In genomic region chr1:21742578-21742977, GRCh38 we compare ENCODE assay signal across 15 cellular contexts.
"Had no signal": no experiment of that assay in that cellular context is flagged by ENCODE, and none has a peak within 500 bp of the region (broad histone marks: within the 10 kb centered on the region; RNA-seq: fewer than 3 reads in every experiment).

No MANE protein-coding gene starts in this region.

- H3K27ac ChIP-seq: cardiac muscle cell, colonic mucosa, esophagus squamous epithelium, left lung, ovary, tibial artery, vagina had no signal

- H3K4me1 ChIP-seq: colonic mucosa, esophagus squamous epithelium, left lung, tibial artery, vagina had no signal

- ATAC-seq: left lung had no signal

- H3K36me3 ChIP-seq: colonic mucosa, ovary had no signal

- H3K27me3 ChIP-seq: cardiac muscle cell, colonic mucosa, esophagus squamous epithelium, left lung, ovary, tibial artery, vagina had no signal

- H3K4me3 ChIP-seq: cardiac muscle cell, colonic mucosa, esophagus squamous epithelium, left lung, ovary, tibial artery, vagina had no signal

- H3K9me3 ChIP-seq: colonic mucosa, esophagus squamous epithelium, left lung, ovary, tibial artery, vagina had no signal

- DNase-seq: activated CD4-positive, alpha-beta T cell treated with anti-CD3 and anti-CD28 coated beads for 48 hours; activated effector memory CD4-positive, alpha-beta T cell treated with Interleukin-2 at 50 U/mL for 16 hours; activated T-cell treated with anti-CD3 and anti-CD28 coated beads for 4 hours; colonic mucosa; esophagus squamous epithelium; foreskin melanocyte; head of caudate nucleus; islet precursor cell; left lung; ovary; small intestine; T-helper 1 cell; tibial artery had no signal
